Comparison of ENCODE assay signal across 1 cellular context in genomic region chr12:109850518-109850917, GRCh38. TPM values are rescaled to one million over a fixed set of nuclear protein-coding genes. Genes with fewer than 3 reads are reported as not detected.
"Had no signal": no experiment of that assay in that cellular context is flagged by ENCODE, and none has a peak within 500 bp of the region (broad histone marks: within the 10 kb centered on the region; RNA-seq: fewer than 3 reads in every experiment).

No MANE protein-coding gene starts in this region.

RNA-seq across cellular contexts. Expression of gene TRPV4, which starts 17.3 kb away (rescaled TPM):
- total RNA-seq: NCI-H460 had no signal
